19 cellular contexts compared by ENCODE assay signal in the genomic region with DNA sequence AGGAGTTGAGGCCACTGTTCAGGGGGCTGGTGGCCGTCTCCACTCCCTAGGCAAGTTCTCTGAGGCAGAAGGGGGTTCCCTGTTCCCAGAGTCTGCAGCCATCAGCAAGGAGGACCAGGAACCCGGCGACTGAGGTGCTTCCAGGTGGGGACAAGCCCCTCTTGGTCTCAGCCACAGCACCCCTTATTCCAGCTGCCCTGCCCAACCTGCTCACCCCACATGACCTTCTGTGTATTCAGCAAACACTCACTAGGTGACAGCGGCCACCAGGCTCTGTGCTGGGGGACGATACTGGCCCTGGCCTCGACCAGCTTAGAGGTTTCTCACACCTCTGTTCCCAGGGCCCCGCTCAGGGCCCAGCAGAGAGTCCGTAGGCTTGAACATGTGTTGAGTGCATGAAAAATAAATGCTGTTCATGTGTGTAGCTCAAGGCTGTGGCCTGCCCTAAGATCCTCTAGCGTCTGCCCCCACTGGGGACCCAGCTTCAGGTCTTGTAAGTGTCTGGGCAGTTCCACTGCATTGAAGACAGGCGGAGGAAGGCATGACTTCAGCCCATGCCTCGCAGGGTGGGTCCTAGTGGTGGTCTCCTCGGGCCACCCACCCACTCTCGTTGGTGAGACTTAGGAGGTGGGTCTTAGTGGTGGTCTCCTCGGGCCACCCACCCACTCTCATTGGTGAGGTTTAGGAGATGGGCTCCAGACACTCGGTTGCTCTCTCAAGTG. TPM values are rescaled to one million over a fixed set of nuclear protein-coding genes. Genes with fewer than 3 reads are reported as not detected.
DNase-seq lines count a peak whose midpoint lies in the region; ATAC-seq, FAIRE-seq and TF ChIP-seq lines count a peak whose summit lies in the region.
"Had no signal": no experiment of that assay in that cellular context is flagged by ENCODE, and none has a peak within 500 bp of the region (broad histone marks: within the 10 kb centered on the region; RNA-seq: fewer than 3 reads in every experiment).

No MANE protein-coding gene starts in this region.

- H2AFZ ChIP-seq in HepG2 (ENCODE audit: low read length), result no peak overlapping the region

- FAIRE-seq in HepG2 (lab: Jason Lieb, UNC), result no peak
- FAIRE-seq: D721Med, GM19239, H1 had no signal

- no peak for TF ChIP-seq RAD21 in HepG2 (CRISPR knock-in tag; IDR thresholded peaks at IDR 0.05)

- intact Hi-C loops in Right ventricle myocardium superior (cut with DNase I), result no loop called here
- intact Hi-C loops in left ventricle myocardium inferior (cut with micrococcal nuclease), result no loop called here
- intact Hi-C loops in HepG2 (cut with micrococcal nuclease; ENCODE audit: unreplicated experiment), result no loop called here
- intact Hi-C loops in stomach (cut with DNase I; ENCODE audit: low total_unique reads), result no loop called here

- no peak for TF ChIP-seq CTCF in left ventricle myocardium inferior (IDR thresholded peaks at IDR 0.05; ENCODE audit: borderline replicate concordance)
- TF ChIP-seq CTCF in coronary artery (IDR thresholded peaks at IDR 0.05), result no peak
- no peak for TF ChIP-seq CTCF in HepG2 (CRISPR knock-in tag; IDR thresholded peaks at IDR 0.05)
- TF ChIP-seq CTCF in stomach (IDR thresholded peaks at IDR 0.05), result no peak

- H3K79me2 ChIP-seq in HepG2 (ENCODE audit: insufficient read depth, low read length), result no peaks in the 10 kb centered on the region

- H3K4me2 ChIP-seq in HepG2 (ENCODE audit: low read depth, low read length), result no peak overlapping the region

- H3K36me3 ChIP-seq in left ventricle myocardium inferior (no peaks in the 10 kb centered on the region), HepG2 (replicated peaks in 1 of 2; ENCODE audit: control insufficient read depth in 1 of 2, insufficient read depth in 2 of 2, low read length in 2 of 2) (no peaks in the 10 kb centered on the region), stomach (peaks cover 0 to 9% (median 0%) of the 10 kb centered on the region in 4 donors)
- H3K36me3 ChIP-seq: BE2C, SJCRH30 had no signal

- in situ Hi-C loops in HepG2 (cut with HindIII; ENCODE audit: extremely low pct_ligation_motif_present, low pct_unique_long_range_greater_than_20kb), result no loop called here

- TF ChIP-seq POLR2A in HepG2 (IDR thresholded peaks at IDR 0.05; ENCODE audit: insufficient read depth in 1 of 2, low read depth in 2 of 2, low read length in 2 of 2), result no peak
- no peak for TF ChIP-seq POLR2A in stomach (IDR thresholded peaks at IDR 0.05)

- TF ChIP-seq EP300 in HepG2 (IDR thresholded peaks at IDR 0.05; ENCODE audit: low read depth in 2 of 2, low read length in 2 of 2), result no peak
- no peak for TF ChIP-seq EP300 in HepG2 (CRISPR knock-in tag; IDR thresholded peaks at IDR 0.05; ENCODE audit: borderline replicate concordance)
- no peak for TF ChIP-seq EP300 in stomach (IDR thresholded peaks at IDR 0.05)

- ATAC-seq in Right ventricle myocardium superior (ENCODE audit: poor library complexity), result no peak
- no peak for ATAC-seq in HepG2
- ATAC-seq in GM19452 (IDR thresholded peaks at IDR 0.05; ENCODE audit: unreplicated experiment), result no peak

- H3K4me3 ChIP-seq in left ventricle myocardium inferior (no peak overlapping the region), coronary artery (no peak overlapping the region), HepG2 (replicated peaks in 1 of 3; ENCODE audit: insufficient read depth in 1 of 3, low read depth in 2 of 3, low read length in 3 of 3) (no peak overlapping the region), stomach (no peak overlapping the region)
- H3K4me3 ChIP-seq: SJCRH30 had no signal

- DNase-seq in Right ventricle myocardium superior (peak; percentile 34), left ventricle myocardium inferior (no peak), coronary artery (ENCODE audit: low spot score) (peak; percentile 69), HepG2 (ENCODE audit: low spot score) (no peak), stomach (peak; percentile 17), nucleus accumbens (lab: John Stamatoyannopoulos, UW) (no peak), ureter (ENCODE audit: low spot score) (no peak)
- DNase-seq: BE2C, DMS53, GDM1, Kasumi-1, NCI-H187, NCI-H2107, NCI-H748 treated with DMSO at 0.1 percent for 48 hours had no signal

- BruUV-seq in HepG2 (replicated peaks; lab: Mats Ljungman, UMichigan), result no TSS peak

- H3K27ac ChIP-seq in left ventricle myocardium inferior (replicated peaks) (no peak overlapping the region), coronary artery (no peak overlapping the region), HepG2 (ENCODE audit: extremely low read length, insufficient read depth, low read length) (no peak overlapping the region), stomach (no peak overlapping the region)
- H3K27ac ChIP-seq: SJCRH30 had no signal

- 21% methylated on average over 5 of the region's 15 CpGs for WGBS in HepG2 (ENCODE audit: low lambda C conversion rate)
- WGBS in stomach, 5 donors, result 88 to 98% (median 88%) methylated on average over 12 to 15 of the region's 15 CpGs

- peak overlapping the region; percentile 18; the same call in 1 of the 2 replicates for H3K9ac ChIP-seq in HepG2 (ENCODE audit: insufficient read depth, low read depth, low read length)

- H3K4me1 ChIP-seq in left ventricle myocardium inferior (peaks cover 9% of the 10 kb centered on the region), HepG2 (ENCODE audit: insufficient read depth, low read length) (peaks cover 92% of the 10 kb centered on the region), stomach (peaks cover 7 to 14% (median 10%) of the 10 kb centered on the region in 4 donors)
- H3K4me1 ChIP-seq: BE2C had no signal

- POLR2A ChIA-PET in HepG2 (lab: Yijun Ruan, JAX), result no interaction called here

- no peaks in the 10 kb centered on the region for H3K9me3 ChIP-seq in left ventricle myocardium inferior (replicated peaks)
- H3K9me3 ChIP-seq in HepG2 (ENCODE audit: low read length), result no peaks in the 10 kb centered on the region
- no peaks in the 10 kb centered on the region for H3K9me3 ChIP-seq in stomach
- H3K9me3 ChIP-seq: BE2C, SJCRH30 had no signal

- CTCF ChIA-PET in HepG2 (lab: Yijun Ruan, JAX; ENCODE audit: low intra/inter-chr PET ratio, low total read pairs), result no interaction called here

- no peaks in the 10 kb centered on the region for H3K27me3 ChIP-seq in left ventricle myocardium inferior (ENCODE audit: low read depth)
- peaks cover 0 to 24% of the 10 kb centered on the region in 2 experiments for H3K27me3 ChIP-seq in HepG2 (ENCODE audit: control insufficient read depth in 1 of 2, insufficient read depth in 2 of 2, low read length in 2 of 2)
- H3K27me3 ChIP-seq in stomach, result peaks cover 0 to 13% (median 0%) of the 10 kb centered on the region in 3 donors
- H3K27me3 ChIP-seq: BE2C, SJCRH30 had no signal

- H4K20me1 ChIP-seq in HepG2 (ENCODE audit: insufficient read depth, low read length), result no peaks in the 10 kb centered on the region

TF ChIP-seq in HepG2, 621 proteins besides CTCF, POLR2A, EP300 and RAD21 (continues in another document):
- TF ChIP-seq PRMT3 (CRISPR knock-in tag; IDR thresholded peaks at IDR 0.05; ENCODE audit: borderline replicate concordance, low read depth) (no peak), ZFP36L1 (CRISPR knock-in tag; IDR thresholded peaks at IDR 0.05) (no peak)
- TF ChIP-seq, protein P1, sequence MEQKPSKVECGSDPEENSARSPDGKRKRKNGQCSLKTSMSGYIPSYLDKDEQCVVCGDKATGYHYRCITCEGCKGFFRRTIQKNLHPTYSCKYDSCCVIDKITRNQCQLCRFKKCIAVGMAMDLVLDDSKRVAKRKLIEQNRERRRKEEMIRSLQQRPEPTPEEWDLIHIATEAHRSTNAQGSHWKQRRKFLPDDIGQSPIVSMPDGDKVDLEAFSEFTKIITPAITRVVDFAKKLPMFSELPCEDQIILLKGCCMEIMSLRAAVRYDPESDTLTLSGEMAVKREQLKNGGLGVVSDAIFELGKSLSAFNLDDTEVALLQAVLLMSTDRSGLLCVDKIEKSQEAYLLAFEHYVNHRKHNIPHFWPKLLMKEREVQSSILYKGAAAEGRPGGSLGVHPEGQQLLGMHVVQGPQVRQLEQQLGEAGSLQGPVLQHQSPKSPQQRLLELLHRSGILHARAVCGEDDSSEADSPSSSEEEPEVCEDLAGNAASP (CRISPR knock-in tag; IDR thresholded peaks at IDR 0.05; ENCODE audit: borderline replicate concordance), result peak; percentile 53; the same call in 1 of the 2 replicates

RNA-seq across cellular contexts. Expression of a gene that starts 44.2 kb away (rescaled TPM):
- total RNA-seq in Right ventricle myocardium superior (8.5 TPM), left ventricle myocardium inferior (11.2 TPM), HepG2 (2016; rRNA removed; fragmentation: Illumina TruSeq; extraction: Trizol) (0.55 and 0.63 TPM in 2 replicates), stomach (1 to 10 TPM in 2 of 5 donors, under 1 TPM in 1, not detected in 2; 0.72 to 6.6 (median 2.2) TPM), ureter (2.3 TPM)
- 1.7 and 2.0 TPM in 2 replicates for total RNA-seq in HepG2 (2016; cell fraction: cytosol; rRNA removed; fragmentation: Illumina TruSeq; extraction: Trizol; ENCODE audit: low read depth)
- total RNA-seq in HepG2 (2016; cell fraction: insoluble cytoplasmic fraction; rRNA removed; fragmentation: Illumina TruSeq; extraction: Trizol), result 0.46 and 0.50 TPM in 2 replicates
- total RNA-seq in HepG2 (2016; cell fraction: membrane; rRNA removed; fragmentation: Illumina TruSeq; extraction: Trizol), result 1.5 and 2.3 TPM in 2 replicates
- total RNA-seq in HepG2 (2016; cell fraction: nucleus; rRNA removed; fragmentation: Illumina TruSeq; extraction: Trizol), result not detected in 2 replicates
- polyA plus RNA-seq in HepG2 (2011; rRNA removed) (0.78 and 1.0 TPM in 2 replicates), stomach (1 to 10 TPM; 1.5 to 4.4 (median 3.3) TPM)
- 0.54 and 1.2 TPM in 2 replicates for polyA plus RNA-seq in HepG2 (2011; cell fraction: cytosol; rRNA removed)
- 2.0 and 2.4 TPM in 2 replicates for polyA plus RNA-seq in HepG2 (2011; cell fraction: nucleus; rRNA removed)
- polyA plus RNA-seq in HepG2 (2012), result 1.1 and 1.2 TPM in 2 replicates
- polyA plus RNA-seq in HepG2 (2016; cell fraction: cytosol; fragmentation: Illumina TruSeq; extraction: Trizol; ENCODE audit: low read depth), result 1.7 and 1.9 TPM in 2 replicates
- polyA plus RNA-seq in HepG2 (2016; cell fraction: insoluble cytoplasmic fraction; fragmentation: Illumina TruSeq; extraction: Trizol; ENCODE audit: low read depth), result 0.56 and 0.79 TPM in 2 replicates
- polyA plus RNA-seq in HepG2 (2016; cell fraction: membrane; fragmentation: Illumina TruSeq; extraction: Trizol; ENCODE audit: low read depth), result 1.4 and 1.5 TPM in 2 replicates
- 0.63 and 0.85 TPM in 2 replicates for polyA plus RNA-seq in HepG2 (2016; cell fraction: nucleus; fragmentation: Illumina TruSeq; extraction: Trizol; ENCODE audit: insufficient read depth, low read depth)
- 1.1 and 2.2 TPM in 2 replicates for polyA minus RNA-seq in HepG2 (2011; rRNA and poly(A)+ RNA removed; ENCODE audit: low replicate concordance)
- 1.2 TPM in 1 of 2 replicates, not detected in the other for polyA minus RNA-seq in HepG2 (2011; cell fraction: cytosol; rRNA and poly(A)+ RNA removed)
- not detected in 2 replicates for polyA minus RNA-seq in HepG2 (2011; cell fraction: nucleus; rRNA and poly(A)+ RNA removed)

Comparison
In these comparisons a context has a peak if more than half of its experiments do, and no peak if none do; other contexts are left out.
1. DNase-seq: peak in Right ventricle myocardium superior (single experiment), coronary artery (single experiment) and stomach (single experiment); none in left ventricle myocardium inferior (single experiment), HepG2 (single experiment), nucleus accumbens (0 of 56) and ureter (single experiment).